24 cellular contexts compared by ENCODE assay signal in the genomic region with DNA sequence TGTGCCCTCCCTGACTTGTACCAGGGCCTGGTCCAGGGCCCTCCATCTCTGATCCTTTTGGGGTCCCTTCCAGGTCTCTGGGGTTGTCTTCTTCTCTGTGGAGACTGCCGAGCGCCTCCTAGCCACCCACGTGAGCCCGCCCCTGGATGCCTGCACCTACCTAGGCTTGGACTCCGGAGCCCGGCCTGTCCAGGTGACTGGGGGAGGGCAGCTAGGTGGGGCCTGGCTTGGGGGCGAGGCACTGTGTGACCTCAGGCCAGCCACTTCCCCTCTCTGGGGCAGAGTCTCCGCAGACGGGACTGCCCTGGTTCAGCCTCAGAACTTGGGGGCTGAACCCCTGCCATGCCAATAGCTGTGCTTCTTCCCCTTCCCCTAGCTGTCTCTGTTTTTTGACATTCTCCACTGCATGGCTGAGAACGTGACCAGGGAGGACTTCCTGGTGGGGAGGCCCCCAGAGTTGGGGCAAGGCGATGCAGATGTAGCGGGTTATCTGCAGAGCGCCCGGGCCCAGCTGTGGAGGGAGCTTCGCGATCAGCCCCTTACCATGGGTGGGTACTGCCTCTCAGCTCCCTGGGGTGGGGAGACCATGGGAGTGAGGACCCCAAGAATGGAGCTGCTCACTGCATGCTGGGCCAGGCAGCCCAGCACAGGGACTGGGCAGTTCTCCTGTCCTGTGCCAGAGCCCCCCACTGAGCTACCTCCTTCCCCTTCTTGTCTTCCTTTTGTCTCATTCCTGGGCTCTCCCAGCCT. TPM values are rescaled to one million over a fixed set of nuclear protein-coding genes. Genes with fewer than 3 reads are reported as not detected.
DNase-seq lines count a peak whose midpoint lies in the region; ATAC-seq and TF ChIP-seq lines count a peak whose summit lies in the region.
"Had no signal": no experiment of that assay in that cellular context is flagged by ENCODE, and none has a peak within 500 bp of the region (broad histone marks: within the 10 kb centered on the region; RNA-seq: fewer than 3 reads in every experiment).

No MANE protein-coding gene starts in this region.

- no peak for ATAC-seq in activated CD8-positive, alpha-beta T cell treated with anti-CD3 and anti-CD28 coated beads, Interleukin-2, amount 10 ng/mL, durations not matched to agents 7 days and 5 days
- no peak for ATAC-seq in activated CD8-positive, alpha-beta T cell treated with anti-CD3 and anti-CD28 coated beads for 36 hours
- no peak for ATAC-seq in stimulated activated effector memory CD8-positive, alpha-beta T cell treated with anti-CD3 and anti-CD28 coated beads, Interleukin-12 subunit alpha, Interleukin-12 subunit beta, amount 100 ng/mL, for 72 hours
- ATAC-seq in heart right ventricle, result no peak
- ATAC-seq: Right ventricle myocardium inferior had no signal

- H3K4me3 ChIP-seq in HEK293 (ENCODE audit: low read depth, low read length) (no peak overlapping the region), heart right ventricle (no peak overlapping the region)
- H3K4me3 ChIP-seq: PC-9, SJCRH30 had no signal

- H3K36me3 ChIP-seq in HEK293 (ENCODE audit: control insufficient read depth in 2 of 2, insufficient read depth in 1 of 2, low read length in 2 of 2) (peaks cover 0 to 6% of the 10 kb centered on the region in 2 experiments; a peak in 1 of 3 replicates), heart right ventricle (peaks cover 0 to 66% (median 14%) of the 10 kb centered on the region in 9 donors)
- H3K36me3 ChIP-seq: SJCRH30 had no signal

- CTCF ChIA-PET in activated CD8-positive, alpha-beta T cell treated with anti-CD3 and anti-CD28 coated beads, Interleukin-2, amount 10 ng/mL, durations not matched to agents 7 days and 5 days (lab: Charles Lee), result no interaction called here
- CTCF ChIA-PET in activated CD8-positive, alpha-beta T cell treated with anti-CD3 and anti-CD28 coated beads for 36 hours (lab: Charles Lee), result no interaction called here
- CTCF ChIA-PET in HEK293 (lab: Yijun Ruan, JAX), result interaction anchor here (1.3 kb wide), 1 partner anchor 74 kb away, joined by 3 read pairs; no protein-coding TSS in a partner anchor

- no peaks in the 10 kb centered on the region for H3K27me3 ChIP-seq in heart right ventricle
- H3K27me3 ChIP-seq: BE2C, SJCRH30 had no signal

- no peak overlapping the region for H3K27ac ChIP-seq in HEK293 (ENCODE audit: extremely low read depth, low read depth, low read length)
- H3K27ac ChIP-seq in heart right ventricle, result no peak overlapping the region
- H3K27ac ChIP-seq: KMS-11, PC-9, SJCRH30 had no signal

- H3K36me3 Mint-ChIP-seq in activated CD8-positive, alpha-beta T cell treated with anti-CD3 and anti-CD28 coated beads, Interleukin-2, amount 10 ng/mL, durations not matched to agents 7 days and 5 days (ENCODE audit: low read depth), result peaks cover 2% of the 10 kb centered on the region
- H3K36me3 Mint-ChIP-seq in activated CD8-positive, alpha-beta T cell treated with anti-CD3 and anti-CD28 coated beads for 36 hours (ENCODE audit: low read depth), result peaks cover 3% of the 10 kb centered on the region
- peaks cover 6% of the 10 kb centered on the region for H3K36me3 Mint-ChIP-seq in stimulated activated effector memory CD8-positive, alpha-beta T cell treated with anti-CD3 and anti-CD28 coated beads, Interleukin-12 subunit alpha, Interleukin-12 subunit beta, amount 100 ng/mL, for 72 hours

- no peaks in the 10 kb centered on the region for H3K4me1 Mint-ChIP-seq in activated CD8-positive, alpha-beta T cell treated with anti-CD3 and anti-CD28 coated beads, Interleukin-2, amount 10 ng/mL, durations not matched to agents 7 days and 5 days (ENCODE audit: low read depth)
- H3K4me1 Mint-ChIP-seq in activated CD8-positive, alpha-beta T cell treated with anti-CD3 and anti-CD28 coated beads for 36 hours (ENCODE audit: low read depth), result no peaks in the 10 kb centered on the region
- no peaks in the 10 kb centered on the region for H3K4me1 Mint-ChIP-seq in stimulated activated effector memory CD8-positive, alpha-beta T cell treated with anti-CD3 and anti-CD28 coated beads, Interleukin-12 subunit alpha, Interleukin-12 subunit beta, amount 100 ng/mL, for 72 hours
- H3K4me1 Mint-ChIP-seq: CD8-positive, alpha-beta memory T cell had no signal

- POLR2A ChIA-PET in activated CD8-positive, alpha-beta T cell treated with anti-CD3 and anti-CD28 coated beads, Interleukin-2, amount 10 ng/mL, durations not matched to agents 7 days and 5 days (lab: Charles Lee), result interaction anchor here (0.6 to 1.2 kb wide), 2 partner anchors 27 to 133 kb away, joined by 3 read pairs; no protein-coding TSS in a partner anchor
- POLR2A ChIA-PET in activated CD8-positive, alpha-beta T cell treated with anti-CD3 and anti-CD28 coated beads for 36 hours (lab: Charles Lee), result interaction anchor here (1.0 to 1.5 kb wide), 4 partner anchors 8 to 25 kb away, joined by 3 to 4 read pairs (median 4); a partner anchor contains a TSS
- POLR2A ChIA-PET in HEK293 (lab: Yijun Ruan, JAX), result interaction anchor here (0.5 to 0.7 kb wide), 2 partner anchors 14 to 87 kb away, joined by 3 to 6 read pairs; no protein-coding TSS in a partner anchor

- H3K4me3 Mint-ChIP-seq in activated CD8-positive, alpha-beta T cell treated with anti-CD3 and anti-CD28 coated beads, Interleukin-2, amount 10 ng/mL, durations not matched to agents 7 days and 5 days, result no peak overlapping the region
- no peak overlapping the region for H3K4me3 Mint-ChIP-seq in activated CD8-positive, alpha-beta T cell treated with anti-CD3 and anti-CD28 coated beads for 36 hours
- no peak overlapping the region for H3K4me3 Mint-ChIP-seq in stimulated activated effector memory CD8-positive, alpha-beta T cell treated with anti-CD3 and anti-CD28 coated beads, Interleukin-12 subunit alpha, Interleukin-12 subunit beta, amount 100 ng/mL, for 72 hours
- H3K4me3 Mint-ChIP-seq: CD14-positive monocyte; CD8-positive, alpha-beta memory T cell had no signal

- intact Hi-C loops in activated CD8-positive, alpha-beta T cell treated with anti-CD3 and anti-CD28 coated beads for 36 hours (cut with micrococcal nuclease), result no loop called here
- intact Hi-C loops in heart right ventricle (cut with DNase I), result loop anchor here in 2 of 10 donors (10.0 kb wide), 2 partner anchors 74 to 94 kb away; no protein-coding TSS in a partner anchor

- H3K9me3 ChIP-seq in HEK293 (ENCODE audit: control insufficient read depth, insufficient read depth, low read depth, low read length) (no peaks in the 10 kb centered on the region), heart right ventricle (no peaks in the 10 kb centered on the region)
- H3K9me3 ChIP-seq: BE2C, SJCRH30 had no signal

- H3K9me3 Mint-ChIP-seq in activated CD8-positive, alpha-beta T cell treated with anti-CD3 and anti-CD28 coated beads, Interleukin-2, amount 10 ng/mL, durations not matched to agents 7 days and 5 days (ENCODE audit: insufficient read depth), result no peaks in the 10 kb centered on the region
- H3K9me3 Mint-ChIP-seq in activated CD8-positive, alpha-beta T cell treated with anti-CD3 and anti-CD28 coated beads for 36 hours, result no peaks in the 10 kb centered on the region
- no peaks in the 10 kb centered on the region for H3K9me3 Mint-ChIP-seq in stimulated activated effector memory CD8-positive, alpha-beta T cell treated with anti-CD3 and anti-CD28 coated beads, Interleukin-12 subunit alpha, Interleukin-12 subunit beta, amount 100 ng/mL, for 72 hours
- H3K9me3 Mint-ChIP-seq: CD14-positive monocyte; CD8-positive, alpha-beta memory T cell had no signal

- TF ChIP-seq CTCF in activated CD8-positive, alpha-beta T cell treated with anti-CD3 and anti-CD28 coated beads for 36 hours (IDR thresholded peaks at IDR 0.05), result no peak
- no peak for TF ChIP-seq CTCF in HEK293 (tag by site-specific recombination; IDR thresholded peaks at IDR 0.05)
- no peak for TF ChIP-seq CTCF in heart right ventricle (IDR thresholded peaks at IDR 0.05)

- H3K27ac Mint-ChIP-seq in activated CD8-positive, alpha-beta T cell treated with anti-CD3 and anti-CD28 coated beads, Interleukin-2, amount 10 ng/mL, durations not matched to agents 7 days and 5 days, result peak overlapping the region; percentile 39
- no peak overlapping the region for H3K27ac Mint-ChIP-seq in activated CD8-positive, alpha-beta T cell treated with anti-CD3 and anti-CD28 coated beads for 36 hours
- H3K27ac Mint-ChIP-seq in stimulated activated effector memory CD8-positive, alpha-beta T cell treated with anti-CD3 and anti-CD28 coated beads, Interleukin-12 subunit alpha, Interleukin-12 subunit beta, amount 100 ng/mL, for 72 hours, result peak overlapping the region; percentile 35

- no peaks in the 10 kb centered on the region for H3K4me1 ChIP-seq in HEK293 (ENCODE audit: control insufficient read depth, insufficient read depth, low read length)
- no peaks in the 10 kb centered on the region for H3K4me1 ChIP-seq in heart right ventricle
- H3K4me1 ChIP-seq: BE2C, SJCRH30 had no signal

- H3K27me3 Mint-ChIP-seq in activated CD8-positive, alpha-beta T cell treated with anti-CD3 and anti-CD28 coated beads, Interleukin-2, amount 10 ng/mL, durations not matched to agents 7 days and 5 days (ENCODE audit: low read depth), result no peaks in the 10 kb centered on the region
- no peaks in the 10 kb centered on the region for H3K27me3 Mint-ChIP-seq in activated CD8-positive, alpha-beta T cell treated with anti-CD3 and anti-CD28 coated beads for 36 hours
- H3K27me3 Mint-ChIP-seq: CD8-positive, alpha-beta memory T cell had no signal

- 95 to 96% methylated on average over 16 of the region's 16 CpGs for WGBS in heart right ventricle, 2 donors

- DNase-seq in activated CD8-positive, alpha-beta T cell treated with anti-CD3 and anti-CD28 coated beads, Interleukin-2, amount 10 ng/mL, durations not matched to agents 7 days and 5 days, result no peak
- DNase-seq in activated CD8-positive, alpha-beta T cell treated with anti-CD3 and anti-CD28 coated beads for 36 hours, result no peak
- DNase-seq in hepatic stellate cell (ENCODE audit: low spot score) (peak; percentile 2), heart right ventricle (no peak)
- no peak for DNase-seq in stimulated activated effector memory CD8-positive, alpha-beta T cell treated with anti-CD3 and anti-CD28 coated beads, Interleukin-12 subunit alpha, Interleukin-12 subunit beta, amount 100 ng/mL, for 72 hours (ENCODE audit: low spot score in 2 of 2)
- DNase-seq in activated CD8-positive, alpha-beta memory T cell treated with anti-CD3 and anti-CD28 coated beads for 24 hours, result no peak
- DNase-seq: 8988T; ACHN; BE2C; CD8-positive, alpha-beta memory T cell; DMS 273 treated with DMSO at 0.1 percent for 48 hours; DMS79; GF-D8; NCI-H1048; NCI-H1417; NCI-H1694; NCI-H2029 treated with DMSO at 0.1 percent for 48 hours; NCI-H526 treated with DMSO at 0.1 percent for 48 hours; PC-9; SJCRH30 had no signal

RNA-seq across cellular contexts. Expression of a gene that starts 14.6 kb away (rescaled TPM):
- 10 to 100 TPM; 17.3 to 18.8 TPM for total RNA-seq in activated CD8-positive, alpha-beta T cell treated with anti-CD3 and anti-CD28 coated beads, Interleukin-2, amount 10 ng/mL, durations not matched to agents 7 days and 5 days
- total RNA-seq in activated CD8-positive, alpha-beta T cell treated with anti-CD3 and anti-CD28 coated beads for 36 hours, result 10 to 100 TPM; 11.0 to 11.1 TPM
- total RNA-seq in heart right ventricle, result 10 to 100 TPM in 2 of 10 donors, 1 to 10 TPM in 8; 6.5 to 12.6 (median 9.0) TPM
- 10 to 100 TPM in 1 of 2 donors, 1 to 10 TPM in 1; 6.3 to 15.4 TPM for polyA plus RNA-seq in heart right ventricle

RNA-seq across cellular contexts. Expression of a gene that starts 30.1 kb away (rescaled TPM):
- 10 to 100 TPM; 34.1 to 39.0 TPM for total RNA-seq in activated CD8-positive, alpha-beta T cell treated with anti-CD3 and anti-CD28 coated beads, Interleukin-2, amount 10 ng/mL, durations not matched to agents 7 days and 5 days
- total RNA-seq in activated CD8-positive, alpha-beta T cell treated with anti-CD3 and anti-CD28 coated beads for 36 hours, result 10 to 100 TPM; 13.2 to 19.0 TPM
- total RNA-seq in heart right ventricle, result 10 to 100 TPM; 15.1 to 37.1 (median 20.9) TPM
- 10 to 100 TPM in 1 of 2 donors, 1 to 10 TPM in 1; 8.0 to 10.8 TPM for polyA plus RNA-seq in heart right ventricle

RNA-seq across cellular contexts. Expression of a gene that starts 54.4 kb away (rescaled TPM):
- 10 to 100 TPM; 62.1 to 71.3 TPM for total RNA-seq in activated CD8-positive, alpha-beta T cell treated with anti-CD3 and anti-CD28 coated beads, Interleukin-2, amount 10 ng/mL, durations not matched to agents 7 days and 5 days
- 10 to 100 TPM; 38.0 to 39.0 TPM for total RNA-seq in activated CD8-positive, alpha-beta T cell treated with anti-CD3 and anti-CD28 coated beads for 36 hours
- total RNA-seq in heart right ventricle, result 10 to 100 TPM; 33.3 to 56.8 (median 40.7) TPM
- polyA plus RNA-seq in heart right ventricle, result 10 to 100 TPM; 29.3 to 32.7 TPM

RNA-seq across cellular contexts. Expression of a gene that starts 54.7 kb away (rescaled TPM):
- total RNA-seq in activated CD8-positive, alpha-beta T cell treated with anti-CD3 and anti-CD28 coated beads, Interleukin-2, amount 10 ng/mL, durations not matched to agents 7 days and 5 days, result 100 to 1,000 TPM; 399 to 420 TPM
- total RNA-seq in activated CD8-positive, alpha-beta T cell treated with anti-CD3 and anti-CD28 coated beads for 36 hours, result 100 to 1,000 TPM; 543 to 552 TPM
- 100 to 1,000 TPM; 121 to 188 (median 163) TPM for total RNA-seq in heart right ventricle
- 10 to 100 TPM; 45.4 to 71.4 TPM for polyA plus RNA-seq in heart right ventricle
